13 cellular contexts compared by ENCODE assay signal in the genomic region with DNA sequence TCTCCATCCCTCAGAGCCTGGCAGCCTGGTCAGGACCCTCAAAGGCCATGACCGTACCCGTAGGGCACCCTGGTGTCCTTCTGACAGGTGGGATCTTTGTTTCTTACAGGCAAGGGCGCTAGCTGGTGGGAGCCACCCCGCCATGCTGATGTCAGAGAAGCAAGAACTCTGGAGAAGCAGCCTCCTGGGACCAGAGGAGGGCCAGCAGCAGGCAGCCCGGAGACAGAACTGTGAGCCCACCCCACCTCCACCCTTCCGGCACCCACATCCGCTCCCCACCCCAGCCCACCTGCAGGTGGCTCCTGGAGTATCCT. TPM values are rescaled to one million over a fixed set of nuclear protein-coding genes. Genes with fewer than 3 reads are reported as not detected.
DNase-seq lines count a peak whose midpoint lies in the region; ATAC-seq and TF ChIP-seq lines count a peak whose summit lies in the region.
"Had no signal": no experiment of that assay in that cellular context is flagged by ENCODE, and none has a peak within 500 bp of the region (broad histone marks: within the 10 kb centered on the region; RNA-seq: fewer than 3 reads in every experiment).

No MANE protein-coding gene starts in this region.

- no peaks in the 10 kb centered on the region for H3K79me2 ChIP-seq in parathyroid adenoma

- H3K9me3 ChIP-seq in cardiac muscle cell (ENCODE audit: low read depth) = no peaks in the 10 kb centered on the region
- H3K9me3 ChIP-seq in gastroesophageal sphincter = no peaks in the 10 kb centered on the region
- no peaks in the 10 kb centered on the region for H3K9me3 ChIP-seq in parathyroid adenoma (ENCODE audit: control insufficient read depth, low read length)
- H3K9me3 ChIP-seq in upper lobe of left lung = no peaks in the 10 kb centered on the region
- no peaks in the 10 kb centered on the region for H3K9me3 ChIP-seq in SJCRH30 (replicated peaks)

- H3K27me3 ChIP-seq in cardiac muscle cell = no peaks in the 10 kb centered on the region
- no peaks in the 10 kb centered on the region for H3K27me3 ChIP-seq in gastroesophageal sphincter
- no peaks in the 10 kb centered on the region for H3K27me3 ChIP-seq in parathyroid adenoma (ENCODE audit: control insufficient read depth, insufficient read depth, low read length)
- no peaks in the 10 kb centered on the region for H3K27me3 ChIP-seq in upper lobe of left lung
- H3K27me3 ChIP-seq in SJCRH30 = no peaks in the 10 kb centered on the region

- no peak overlapping the region for H3K4me2 ChIP-seq in parathyroid adenoma (ENCODE audit: low read length)

- H2AFZ ChIP-seq in parathyroid adenoma = no peak overlapping the region

- H3K4me3 ChIP-seq in cardiac muscle cell (no peak overlapping the region), gastroesophageal sphincter (peak overlapping the region in 1 of 2 donors; percentile 20), parathyroid adenoma (ENCODE audit: low read depth, low read length) (no peak overlapping the region), upper lobe of left lung (no peak overlapping the region), SJCRH30 (no peak overlapping the region)

- H3K4me1 ChIP-seq in cardiac muscle cell (ENCODE audit: low read depth) (peaks cover 81% of the 10 kb centered on the region), gastroesophageal sphincter (peaks cover 0 to 100% (median 58%) of the 10 kb centered on the region in 3 donors), parathyroid adenoma (peaks cover 4% of the 10 kb centered on the region), upper lobe of left lung (peaks cover 66 to 74% (median 67%) of the 10 kb centered on the region in 4 donors), SJCRH30 (peaks cover 3% of the 10 kb centered on the region; the same call in 1 of the 2 replicates)

- TF ChIP-seq EP300 in gastroesophageal sphincter (IDR thresholded peaks at IDR 0.05) = no peak
- TF ChIP-seq EP300 in upper lobe of left lung (IDR thresholded peaks at IDR 0.05) = no peak

- DNase-seq in cardiac muscle cell (ENCODE audit: low read depth in 1 of 2, low spot score in 1 of 2) (no peak), left cardiac atrium (no peak), upper lobe of left lung (no peak), NCI-H226 (no peak), SJCRH30 (no peak)
- DNase-seq: CD8-positive, alpha-beta memory T cell; hypothalamus; stimulated activated CD4-positive, alpha-beta T cell treated with anti-CD3 and anti-CD28 coated beads, Interleukin-2, amount 100 ng/mL, for 24 hours had no signal

- ATAC-seq in left cardiac atrium = no peak
- ATAC-seq in gastroesophageal sphincter = no peak
- no peak for ATAC-seq in upper lobe of left lung (ENCODE audit: low FRiP score in 2 of 2)
- ATAC-seq in GM19351 (IDR thresholded peaks at IDR 0.05; ENCODE audit: unreplicated experiment) = no peak

- peaks cover 5% of the 10 kb centered on the region for H3K36me3 ChIP-seq in cardiac muscle cell
- H3K36me3 ChIP-seq in gastroesophageal sphincter = peaks cover 3 to 100% of the 10 kb centered on the region in 2 donors
- no peaks in the 10 kb centered on the region for H3K36me3 ChIP-seq in parathyroid adenoma (ENCODE audit: control insufficient read depth, insufficient read depth, low read length)
- H3K36me3 ChIP-seq in upper lobe of left lung = peaks cover 0 to 20% (median 3%) of the 10 kb centered on the region in 4 donors
- no peaks in the 10 kb centered on the region for H3K36me3 ChIP-seq in SJCRH30

- H3K9ac ChIP-seq in parathyroid adenoma = no peak overlapping the region

- 66% methylated on average over 4 of the region's 7 CpGs; no CpG with 5 or more reads in 1 of the 2 donors for WGBS in gastroesophageal sphincter (ENCODE audit: low coverage in 1 of 2), 2 donors
- WGBS in upper lobe of left lung, 2 donors = 65 to 67% methylated on average over 2 to 5 of the region's 7 CpGs

- intact Hi-C loops in left cardiac atrium (cut with DNase I) = no loop called here

- TF ChIP-seq POLR2A in gastroesophageal sphincter (IDR thresholded peaks at IDR 0.05) (peak in 1 of 2 donors; percentile 27), upper lobe of left lung (IDR thresholded peaks at IDR 0.05) (no peak)

- H3K27ac ChIP-seq in cardiac muscle cell (peak overlapping the region; percentile 100), gastroesophageal sphincter (peak overlapping the region; percentile 93 to 100 (median 95)), parathyroid adenoma (peak overlapping the region; percentile 20), upper lobe of left lung (peak overlapping the region; percentile 63 to 93 (median 84)), SJCRH30 (no peak overlapping the region)

- no peak for TF ChIP-seq CTCF in cardiac muscle cell (IDR thresholded peaks at IDR 0.05; ENCODE audit: low read depth, low read length)
- no peak for TF ChIP-seq CTCF in gastroesophageal sphincter (IDR thresholded peaks at IDR 0.05)
- TF ChIP-seq CTCF in parathyroid adenoma (IDR thresholded peaks at IDR 0.05) = no peak
- TF ChIP-seq CTCF in upper lobe of left lung (IDR thresholded peaks at IDR 0.05) = no peak

RNA-seq across cellular contexts. Expression of gene IL17B, which starts 42.2 kb away (rescaled TPM):
- total RNA-seq in cardiac muscle cell (6.4 and 9.0 TPM in 2 replicates), left cardiac atrium (under 1 TPM; 0.44 to 0.89 TPM), gastroesophageal sphincter (1 to 10 TPM; 2.3 to 7.2 (median 4.0) TPM), upper lobe of left lung (1 to 10 TPM in 1 of 6 donors, not detected in 5; 2.4 TPM)
- polyA plus RNA-seq in cardiac muscle cell = 3.9 and 5.8 TPM in 2 replicates
- 1.5 and 3.3 TPM in 2 replicates for total RNA-seq in SJCRH30 (2014; rRNA removed; shearing (Covaris generic))
- total RNA-seq: CD8-positive, alpha-beta memory T cell; lung microvascular endothelial cell; OCI-LY7 had no signal
- polyA plus RNA-seq: CD8-positive, alpha-beta memory T cell had no signal
